2 cellular contexts compared by ENCODE assay signal in genomic region chr5:109668237-109668636, GRCh38.
TF ChIP-seq lines count a peak whose summit lies in the region.

No MANE protein-coding gene starts in this region.

TF ChIP-seq in GM23338, 12 proteins besides CTCF, POLR2A, EP300 and RAD21 (continued from another document):
- TF ChIP-seq EZH2phosphoT487 (IDR thresholded peaks at IDR 0.05; ENCODE audit: unreplicated experiment) = no peak
- TF ChIP-seq NANOG (IDR thresholded peaks at IDR 0.05; ENCODE audit: borderline replicate concordance) = no peak
- TF ChIP-seq, protein P1, sequence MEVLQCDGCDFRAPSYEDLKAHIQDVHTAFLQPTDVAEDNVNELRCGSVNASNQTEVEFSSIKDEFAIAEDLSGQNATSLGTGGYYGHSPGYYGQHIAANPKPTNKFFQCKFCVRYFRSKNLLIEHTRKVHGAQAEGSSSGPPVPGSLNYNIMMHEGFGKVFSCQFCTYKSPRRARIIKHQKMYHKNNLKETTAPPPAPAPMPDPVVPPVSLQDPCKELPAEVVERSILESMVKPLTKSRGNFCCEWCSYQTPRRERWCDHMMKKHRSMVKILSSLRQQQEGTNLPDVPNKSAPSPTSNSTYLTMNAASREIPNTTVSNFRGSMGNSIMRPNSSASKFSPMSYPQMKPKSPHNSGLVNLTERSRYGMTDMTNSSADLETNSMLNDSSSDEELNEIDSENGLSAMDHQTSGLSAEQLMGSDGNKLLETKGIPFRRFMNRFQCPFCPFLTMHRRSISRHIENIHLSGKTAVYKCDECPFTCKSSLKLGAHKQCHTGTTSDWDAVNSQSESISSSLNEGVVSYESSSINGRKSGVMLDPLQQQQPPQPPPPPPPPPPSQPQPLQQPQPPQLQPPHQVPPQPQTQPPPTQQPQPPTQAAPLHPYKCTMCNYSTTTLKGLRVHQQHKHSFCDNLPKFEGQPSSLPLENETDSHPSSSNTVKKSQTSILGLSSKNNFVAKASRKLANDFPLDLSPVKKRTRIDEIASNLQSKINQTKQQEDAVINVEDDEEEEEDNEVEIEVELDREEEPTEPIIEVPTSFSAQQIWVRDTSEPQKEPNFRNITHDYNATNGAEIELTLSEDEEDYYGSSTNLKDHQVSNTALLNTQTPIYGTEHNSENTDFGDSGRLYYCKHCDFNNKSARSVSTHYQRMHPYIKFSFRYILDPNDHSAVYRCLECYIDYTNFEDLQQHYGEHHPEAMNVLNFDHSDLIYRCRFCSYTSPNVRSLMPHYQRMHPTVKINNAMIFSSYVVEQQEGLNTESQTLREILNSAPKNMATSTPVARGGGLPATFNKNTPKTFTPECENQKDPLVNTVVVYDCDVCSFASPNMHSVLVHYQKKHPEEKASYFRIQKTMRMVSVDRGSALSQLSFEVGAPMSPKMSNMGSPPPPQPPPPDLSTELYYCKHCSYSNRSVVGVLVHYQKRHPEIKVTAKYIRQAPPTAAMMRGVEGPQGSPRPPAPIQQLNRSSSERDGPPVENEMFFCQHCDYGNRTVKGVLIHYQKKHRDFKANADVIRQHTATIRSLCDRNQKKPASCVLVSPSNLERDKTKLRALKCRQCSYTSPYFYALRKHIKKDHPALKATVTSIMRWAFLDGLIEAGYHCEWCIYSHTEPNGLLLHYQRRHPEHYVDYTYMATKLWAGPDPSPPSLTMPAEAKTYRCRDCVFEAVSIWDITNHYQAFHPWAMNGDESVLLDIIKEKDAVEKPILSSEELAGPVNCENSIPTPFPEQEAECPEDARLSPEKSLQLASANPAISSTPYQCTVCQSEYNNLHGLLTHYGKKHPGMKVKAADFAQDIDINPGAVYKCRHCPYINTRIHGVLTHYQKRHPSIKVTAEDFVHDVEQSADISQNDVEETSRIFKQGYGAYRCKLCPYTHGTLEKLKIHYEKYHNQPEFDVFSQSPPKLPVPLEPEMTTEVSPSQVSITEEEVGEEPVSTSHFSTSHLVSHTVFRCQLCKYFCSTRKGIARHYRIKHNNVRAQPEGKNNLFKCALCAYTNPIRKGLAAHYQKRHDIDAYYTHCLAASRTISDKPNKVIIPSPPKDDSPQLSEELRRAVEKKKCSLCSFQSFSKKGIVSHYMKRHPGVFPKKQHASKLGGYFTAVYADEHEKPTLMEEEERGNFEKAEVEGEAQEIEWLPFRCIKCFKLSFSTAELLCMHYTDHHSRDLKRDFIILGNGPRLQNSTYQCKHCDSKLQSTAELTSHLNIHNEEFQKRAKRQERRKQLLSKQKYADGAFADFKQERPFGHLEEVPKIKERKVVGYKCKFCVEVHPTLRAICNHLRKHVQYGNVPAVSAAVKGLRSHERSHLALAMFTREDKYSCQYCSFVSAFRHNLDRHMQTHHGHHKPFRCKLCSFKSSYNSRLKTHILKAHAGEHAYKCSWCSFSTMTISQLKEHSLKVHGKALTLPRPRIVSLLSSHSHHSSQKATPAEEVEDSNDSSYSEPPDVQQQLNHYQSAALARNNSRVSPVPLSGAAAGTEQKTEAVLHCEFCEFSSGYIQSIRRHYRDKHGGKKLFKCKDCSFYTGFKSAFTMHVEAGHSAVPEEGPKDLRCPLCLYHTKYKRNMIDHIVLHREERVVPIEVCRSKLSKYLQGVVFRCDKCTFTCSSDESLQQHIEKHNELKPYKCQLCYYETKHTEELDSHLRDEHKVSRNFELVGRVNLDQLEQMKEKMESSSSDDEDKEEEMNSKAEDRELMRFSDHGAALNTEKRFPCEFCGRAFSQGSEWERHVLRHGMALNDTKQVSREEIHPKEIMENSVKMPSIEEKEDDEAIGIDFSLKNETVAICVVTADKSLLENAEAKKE (CRISPR knock-in tag; IDR thresholded peaks at IDR 0.05) = no peak
- TF ChIP-seq CREB1 (CRISPR knock-in tag; IDR thresholded peaks at IDR 0.05; ENCODE audit: low read depth) = no peak
- TF ChIP-seq POLR2AphosphoS5 (IDR thresholded peaks at IDR 0.05; ENCODE audit: low read depth) = no peak
- TF ChIP-seq JUNB (IDR thresholded peaks at IDR 0.05; ENCODE audit: unreplicated experiment) = no peak
- TF ChIP-seq, protein P2, sequence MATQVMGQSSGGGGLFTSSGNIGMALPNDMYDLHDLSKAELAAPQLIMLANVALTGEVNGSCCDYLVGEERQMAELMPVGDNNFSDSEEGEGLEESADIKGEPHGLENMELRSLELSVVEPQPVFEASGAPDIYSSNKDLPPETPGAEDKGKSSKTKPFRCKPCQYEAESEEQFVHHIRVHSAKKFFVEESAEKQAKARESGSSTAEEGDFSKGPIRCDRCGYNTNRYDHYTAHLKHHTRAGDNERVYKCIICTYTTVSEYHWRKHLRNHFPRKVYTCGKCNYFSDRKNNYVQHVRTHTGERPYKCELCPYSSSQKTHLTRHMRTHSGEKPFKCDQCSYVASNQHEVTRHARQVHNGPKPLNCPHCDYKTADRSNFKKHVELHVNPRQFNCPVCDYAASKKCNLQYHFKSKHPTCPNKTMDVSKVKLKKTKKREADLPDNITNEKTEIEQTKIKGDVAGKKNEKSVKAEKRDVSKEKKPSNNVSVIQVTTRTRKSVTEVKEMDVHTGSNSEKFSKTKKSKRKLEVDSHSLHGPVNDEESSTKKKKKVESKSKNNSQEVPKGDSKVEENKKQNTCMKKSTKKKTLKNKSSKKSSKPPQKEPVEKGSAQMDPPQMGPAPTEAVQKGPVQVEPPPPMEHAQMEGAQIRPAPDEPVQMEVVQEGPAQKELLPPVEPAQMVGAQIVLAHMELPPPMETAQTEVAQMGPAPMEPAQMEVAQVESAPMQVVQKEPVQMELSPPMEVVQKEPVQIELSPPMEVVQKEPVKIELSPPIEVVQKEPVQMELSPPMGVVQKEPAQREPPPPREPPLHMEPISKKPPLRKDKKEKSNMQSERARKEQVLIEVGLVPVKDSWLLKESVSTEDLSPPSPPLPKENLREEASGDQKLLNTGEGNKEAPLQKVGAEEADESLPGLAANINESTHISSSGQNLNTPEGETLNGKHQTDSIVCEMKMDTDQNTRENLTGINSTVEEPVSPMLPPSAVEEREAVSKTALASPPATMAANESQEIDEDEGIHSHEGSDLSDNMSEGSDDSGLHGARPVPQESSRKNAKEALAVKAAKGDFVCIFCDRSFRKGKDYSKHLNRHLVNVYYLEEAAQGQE (IDR thresholded peaks at IDR 0.05; ENCODE audit: unreplicated experiment) = no peak
- no peak for TF ChIP-seq ETS1 (IDR thresholded peaks at IDR 0.05)
- TF ChIP-seq ZNF331 (CRISPR knock-in tag; IDR thresholded peaks at IDR 0.05; ENCODE audit: low read depth) = no peak

TF ChIP-seq in H1, 55 proteins besides CTCF, POLR2A, EP300 and RAD21 (continued from another document):
- TF ChIP-seq SAP30 (IDR thresholded peaks at IDR 0.05; ENCODE audit: insufficient read depth, insufficient replicate concordance, low read length) (no peak), CHD2 (IDR thresholded peaks at IDR 0.05; ENCODE audit: low read length) (no peak)
